In the genomic region with DNA sequence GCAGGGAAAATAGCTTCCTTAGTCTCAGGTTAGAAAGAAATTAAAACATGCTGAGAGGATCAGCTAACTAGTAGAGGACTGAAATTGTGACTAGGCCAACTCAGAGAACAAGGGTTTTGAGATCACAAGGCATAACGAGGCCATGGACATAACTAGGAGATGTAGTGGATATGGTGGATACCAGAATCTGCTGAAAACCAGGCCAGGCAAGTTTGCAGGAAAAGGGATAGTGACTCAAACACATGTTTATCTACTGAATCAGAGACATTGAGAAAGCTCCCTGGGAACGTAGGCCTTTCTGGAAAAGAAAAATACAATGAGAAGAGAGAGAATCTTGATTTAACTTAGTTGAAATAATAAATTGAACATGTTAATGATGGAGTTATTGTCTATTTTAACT, we compare ENCODE assay signal across 13 cellular contexts.
DNase-seq lines count a peak whose midpoint lies in the region; ATAC-seq and TF ChIP-seq lines count a peak whose summit lies in the region.
"Had no signal": no experiment of that assay in that cellular context is flagged by ENCODE, and none has a peak within 500 bp of the region (broad histone marks: within the 10 kb centered on the region; RNA-seq: fewer than 3 reads in every experiment).

No MANE protein-coding gene starts in this region.

- no peaks in the 10 kb centered on the region for H3K36me3 ChIP-seq in GM23338 (ENCODE audit: insufficient read depth)

- TF ChIP-seq CTCF in GM23338 (conservative IDR thresholded peaks at IDR 0.05; ENCODE audit: low read depth in 2 of 2): no peak
- TF ChIP-seq CTCF in retinal pigment epithelial cell (conservative IDR thresholded peaks at IDR 0.05; ENCODE audit: low read depth, low read length): no peak

- H3K4me3 ChIP-seq in GM23338: no peak overlapping the region
- no peak overlapping the region for H3K4me3 ChIP-seq in retinal pigment epithelial cell (ENCODE audit: low read length)

- H3K36me3 Mint-ChIP-seq in GM23338 (ENCODE audit: low read depth): no peaks in the 10 kb centered on the region
- H3K36me3 Mint-ChIP-seq: activated naive CD8-positive, alpha-beta T cell; natural killer cell treated with Interleukin-12 subunit alpha and Interleukin-12 subunit beta and Interleukin-15 and Interleukin-18, amount 100 ng/mL, for 72 hours had no signal

- no peaks in the 10 kb centered on the region for H3K9me3 Mint-ChIP-seq in GM23338
- H3K9me3 Mint-ChIP-seq: activated CD4-positive, alpha-beta memory T cell treated with anti-CD3 and anti-CD28 coated beads, Interleukin-2, amount 10 ng/mL, durations not matched to agents 7 days and 5 days had no signal

- no peaks in the 10 kb centered on the region for H3K27me3 ChIP-seq in GM23338 (ENCODE audit: insufficient read depth)

- peak overlapping the region; percentile 45; the same call in 1 of the 2 replicates for H3K4me2 ChIP-seq in GM23338

- no peaks in the 10 kb centered on the region for H3F3A ChIP-seq in GM23338 (replicated peaks; ENCODE audit: low read depth)

- H3K27ac ChIP-seq in GM23338 (ENCODE audit: low read depth): no peak overlapping the region

- peaks cover 1% of the 10 kb centered on the region for H3K27me3 Mint-ChIP-seq in GM23338 (ENCODE audit: insufficient read depth, low read depth, poor library complexity)
- H3K27me3 Mint-ChIP-seq: activated CD4-positive, alpha-beta memory T cell treated with anti-CD3 and anti-CD28 coated beads, Interleukin-2, amount 10 ng/mL, durations not matched to agents 7 days and 5 days; activated naive CD8-positive, alpha-beta T cell; effector memory CD8-positive, alpha-beta T cell; natural killer cell treated with Interleukin-12 subunit alpha and Interleukin-12 subunit beta and Interleukin-15 and Interleukin-18, amount 100 ng/mL, for 72 hours had no signal

- H3K27ac Mint-ChIP-seq in GM23338: peak overlapping the region; percentile 60
- H3K27ac Mint-ChIP-seq: activated CD4-positive, alpha-beta memory T cell treated with anti-CD3 and anti-CD28 coated beads, Interleukin-2, amount 10 ng/mL, durations not matched to agents 7 days and 5 days; activated naive CD8-positive, alpha-beta T cell; effector memory CD8-positive, alpha-beta T cell; natural killer cell treated with Interleukin-12 subunit alpha and Interleukin-12 subunit beta and Interleukin-15 and Interleukin-18, amount 100 ng/mL, for 72 hours had no signal

- H3K4me1 ChIP-seq in GM23338 (ENCODE audit: insufficient read depth): peaks cover 44% of the 10 kb centered on the region

- peaks cover 32% of the 10 kb centered on the region for H3K4me1 Mint-ChIP-seq in GM23338
- H3K4me1 Mint-ChIP-seq: activated CD4-positive, alpha-beta memory T cell treated with anti-CD3 and anti-CD28 coated beads, Interleukin-2, amount 10 ng/mL, durations not matched to agents 7 days and 5 days had no signal

- no peaks in the 10 kb centered on the region for H3K9me2 ChIP-seq in GM23338 (ENCODE audit: insufficient read depth)

- H4K20me1 ChIP-seq in GM23338 (replicated peaks; ENCODE audit: insufficient read depth): no peaks in the 10 kb centered on the region

- no peaks in the 10 kb centered on the region for H3K79me2 ChIP-seq in GM23338 (replicated peaks; ENCODE audit: insufficient read depth)

- no peak for DNase-seq in GM23338 (ENCODE audit: low spot score)
- peak; percentile 16 to 24 for DNase-seq in SW 1271 (lab: John Stamatoyannopoulos, UW)
- peak; percentile 89 for DNase-seq in fibroblast of peridontal ligament (ENCODE audit: extremely low read depth)
- DNase-seq in retinal pigment epithelial cell (ENCODE audit: low read depth): peak; percentile 21
- no peak for DNase-seq in NCI-H524 (lab: John Stamatoyannopoulos, UW)
- no peak for DNase-seq in AML-193 (lab: John Stamatoyannopoulos, UW)
- DNase-seq in NCI-H2171 treated with DMSO at 0.1 percent for 48 hours (lab: John Stamatoyannopoulos, UW): no peak
- DNase-seq in GDM1 (lab: John Stamatoyannopoulos, UW): no peak
- DNase-seq: activated CD4-positive, alpha-beta memory T cell treated with anti-CD3 and anti-CD28 coated beads, Interleukin-2, amount 10 ng/mL, durations not matched to agents 7 days and 5 days; effector memory CD8-positive, alpha-beta T cell; NCI-H82 had no signal

- peak overlapping the region; percentile 72; the same call in 1 of the 2 replicates for H2AFZ ChIP-seq in GM23338

- H3K4me3 Mint-ChIP-seq in GM23338: no peak overlapping the region
- H3K4me3 Mint-ChIP-seq: activated CD4-positive, alpha-beta memory T cell treated with anti-CD3 and anti-CD28 coated beads, Interleukin-2, amount 10 ng/mL, durations not matched to agents 7 days and 5 days; activated naive CD8-positive, alpha-beta T cell; effector memory CD8-positive, alpha-beta T cell; natural killer cell treated with Interleukin-12 subunit alpha and Interleukin-12 subunit beta and Interleukin-15 and Interleukin-18, amount 100 ng/mL, for 72 hours had no signal

- no peak for ATAC-seq in GM23338
- ATAC-seq: effector memory CD8-positive, alpha-beta T cell; natural killer cell treated with Interleukin-12 subunit alpha and Interleukin-12 subunit beta and Interleukin-15 and Interleukin-18, amount 100 ng/mL, for 72 hours had no signal

TF ChIP-seq in GM23338, 12 proteins besides CTCF, POLR2A, EP300 and RAD21 (continues in another document):
- TF ChIP-seq NANOG (IDR thresholded peaks at IDR 0.05; ENCODE audit: borderline replicate concordance) (no peak), JUNB (IDR thresholded peaks at IDR 0.05; ENCODE audit: unreplicated experiment) (no peak), STAT1 (IDR thresholded peaks at IDR 0.05; ENCODE audit: unreplicated experiment) (no peak), EZH2phosphoT487 (IDR thresholded peaks at IDR 0.05; ENCODE audit: unreplicated experiment) (no peak), EZH2 (IDR thresholded peaks at IDR 0.05; ENCODE audit: low read depth, unreplicated experiment) (no peak), ZNF462 (CRISPR knock-in tag; IDR thresholded peaks at IDR 0.05) (no peak), ZNF331 (CRISPR knock-in tag; IDR thresholded peaks at IDR 0.05; ENCODE audit: low read depth) (no peak), ZNF114 (CRISPR knock-in tag; IDR thresholded peaks at IDR 0.05) (no peak)

Comparison
In these comparisons a context has a peak if more than half of its experiments do, and no peak if none do; other contexts are left out.
1. DNase-seq: peak in SW 1271 (2 of 2), fibroblast of peridontal ligament (single experiment) and retinal pigment epithelial cell (single experiment); none in GM23338 (single experiment), NCI-H524 (0 of 2), AML-193 (0 of 2), NCI-H2171 treated with DMSO at 0.1 percent for 48 hours (single experiment) and GDM1 (single experiment).